In genomic region chr17:46722662-46723285, GRCh38 we compare ENCODE assay signal across 23 cellular contexts.
DNase-seq lines count a peak whose midpoint lies in the region; ATAC-seq and TF ChIP-seq lines count a peak whose summit lies in the region.
"Had no signal": no experiment of that assay in that cellular context is flagged by ENCODE, and none has a peak within 500 bp of the region (broad histone marks: within the 10 kb centered on the region; RNA-seq: fewer than 3 reads in every experiment).

No MANE protein-coding gene starts in this region.

- H3K9ac ChIP-seq in GM23248 = no peak overlapping the region

- no peak overlapping the region for H2AFZ ChIP-seq in GM23248
- H2AFZ ChIP-seq in hepatocyte = no peak overlapping the region

- H3K9me2 ChIP-seq in GM23248 (ENCODE audit: insufficient read depth) (no peaks in the 10 kb centered on the region), hepatocyte (replicated peaks; ENCODE audit: insufficient read depth) (no peaks in the 10 kb centered on the region)

- POLR2A ChIA-PET in WTC11 (lab: Charles Lee) = no interaction called here

- CTCF ChIA-PET in WTC11 (lab: Charles Lee) = no interaction called here

- H3F3A ChIP-seq in GM23248 (ENCODE audit: insufficient read depth) = peaks cover 26% of the 10 kb centered on the region

- no peaks in the 10 kb centered on the region for H3K9me3 Mint-ChIP-seq in WTC11
- no peaks in the 10 kb centered on the region for H3K9me3 Mint-ChIP-seq in stimulated activated naive B cell treated with anti-CD40 and anti-IgM and Interleukin-4, amounts not matched to agents 10 μg/mL and 1 μg/mL and 100 μg/mL, for 72 hours
- H3K9me3 Mint-ChIP-seq in stimulated activated effector memory CD8-positive, alpha-beta T cell treated with anti-CD3 and anti-CD28 coated beads, Interleukin-12 subunit alpha, Interleukin-12 subunit beta, amount 100 ng/mL, for 72 hours = no peaks in the 10 kb centered on the region
- H3K9me3 Mint-ChIP-seq: activated T-helper 1 cell treated with anti-CD3 and anti-CD28 coated beads, Interleukin-12 subunit alpha, Interleukin-12 subunit beta, Interleukin-2, Interleukin-4 antibody, amounts not matched to agents 30 ng/mL and 10 ng/mL and 1 ng/mL, durations not matched to agents 14 hours and 24 hours and 36 hours; CD4-positive, alpha-beta T cell had no signal

- no peak for TF ChIP-seq CTCF in WTC11 (IDR thresholded peaks at IDR 0.05)
- TF ChIP-seq CTCF in hepatocyte (IDR thresholded peaks at IDR 0.05; ENCODE audit: poor library complexity) = no peak

- no peaks in the 10 kb centered on the region for H3K36me3 ChIP-seq in GM23248 (ENCODE audit: low read depth)
- H3K36me3 ChIP-seq in hepatocyte (replicated peaks; ENCODE audit: insufficient read depth, low read depth) = no peaks in the 10 kb centered on the region

- H3K4me1 Mint-ChIP-seq in WTC11 = peaks cover 7% of the 10 kb centered on the region
- H3K4me1 Mint-ChIP-seq in stimulated activated naive B cell treated with anti-CD40 and anti-IgM and Interleukin-4, amounts not matched to agents 10 μg/mL and 1 μg/mL and 100 μg/mL, for 72 hours = peaks cover 15 to 21% of the 10 kb centered on the region in 2 donors
- H3K4me1 Mint-ChIP-seq in stimulated activated effector memory CD8-positive, alpha-beta T cell treated with anti-CD3 and anti-CD28 coated beads, Interleukin-12 subunit alpha, Interleukin-12 subunit beta, amount 100 ng/mL, for 72 hours = no peaks in the 10 kb centered on the region

- peak overlapping the region; percentile 21 for H3K27ac Mint-ChIP-seq in WTC11
- peak overlapping the region; percentile 9 for H3K27ac Mint-ChIP-seq in stimulated activated naive B cell treated with anti-CD40 and anti-IgM and Interleukin-4, amounts not matched to agents 10 μg/mL and 1 μg/mL and 100 μg/mL, for 72 hours
- H3K27ac Mint-ChIP-seq in stimulated activated effector memory CD8-positive, alpha-beta T cell treated with anti-CD3 and anti-CD28 coated beads, Interleukin-12 subunit alpha, Interleukin-12 subunit beta, amount 100 ng/mL, for 72 hours = no peak overlapping the region
- H3K27ac Mint-ChIP-seq: activated naive CD8-positive, alpha-beta T cell; activated T-helper 1 cell treated with anti-CD3 and anti-CD28 coated beads, Interleukin-12 subunit alpha, Interleukin-12 subunit beta, Interleukin-2, Interleukin-4 antibody, amounts not matched to agents 30 ng/mL and 10 ng/mL and 1 ng/mL, durations not matched to agents 14 hours and 24 hours and 36 hours; CD4-positive, alpha-beta T cell had no signal

- H3K4me2 ChIP-seq in GM23248 (ENCODE audit: unreplicated experiment) = no peak overlapping the region
- no peak overlapping the region for H3K4me2 ChIP-seq in hepatocyte

- in situ Hi-C loops in GM23248 (cut with MboI) = no loop called here

- 96 to 98% methylated on average over 7 of the region's 7 CpGs for WGBS in GM23248 (ENCODE audit: low coverage in 1 of 2, low lambda C conversion rate in 2 of 2, missing lambda C conversion rate in 2 of 2), 2 experiments
- 76% methylated on average over 7 of the region's 7 CpGs for WGBS in hepatocyte (ENCODE audit: low lambda C conversion rate, missing lambda C conversion rate)

- no peaks in the 10 kb centered on the region for H3K27me3 Mint-ChIP-seq in WTC11 (ENCODE audit: low read depth)
- H3K27me3 Mint-ChIP-seq in stimulated activated naive B cell treated with anti-CD40 and anti-IgM and Interleukin-4, amounts not matched to agents 10 μg/mL and 1 μg/mL and 100 μg/mL, for 72 hours = no peaks in the 10 kb centered on the region
- H3K27me3 Mint-ChIP-seq: activated naive CD8-positive, alpha-beta T cell; CD4-positive, alpha-beta T cell had no signal

- H3K4me1 ChIP-seq in GM23248 (ENCODE audit: insufficient read depth) = peaks cover 35% of the 10 kb centered on the region
- peaks cover 4% of the 10 kb centered on the region for H3K4me1 ChIP-seq in hepatocyte (ENCODE audit: insufficient read depth)
- H3K4me1 ChIP-seq: esophagus muscularis mucosa, left lung, testis had no signal

- peak; percentile 16 for DNase-seq in GM23248
- DNase-seq in WTC11 (ENCODE audit: low spot score) = no peak
- peak; percentile 82 for DNase-seq in kidney tubule cell (ENCODE audit: low spot score)
- DNase-seq in stimulated activated naive B cell treated with anti-CD40 and anti-IgM and Interleukin-4, amounts not matched to agents 10 μg/mL and 1 μg/mL and 100 μg/mL, for 72 hours = no peak
- no peak for DNase-seq in hepatocyte (ENCODE audit: low spot score)
- no peak for DNase-seq in NCI-H82 treated with DMSO at 0.1 percent for 48 hours (lab: John Stamatoyannopoulos, UW; ENCODE audit: unreplicated experiment)
- no peak for DNase-seq in stimulated activated effector memory CD8-positive, alpha-beta T cell treated with anti-CD3 and anti-CD28 coated beads, Interleukin-12 subunit alpha, Interleukin-12 subunit beta, amount 100 ng/mL, for 72 hours (ENCODE audit: low spot score in 2 of 2)
- DNase-seq in NCI-H146 treated with DMSO at 0.1 percent for 48 hours (lab: John Stamatoyannopoulos, UW; ENCODE audit: unreplicated experiment) = no peak
- DNase-seq: CD4-positive, alpha-beta T cell; effector memory CD4-positive, alpha-beta T cell; Kasumi-1; left lung; NCI-H1105 treated with DMSO at 0.1 percent for 48 hours; NCI-H2081 treated with DMSO at 0.1 percent for 48 hours; NCI-H510A treated with DMSO at 0.1 percent for 48 hours; retina; Right ventricle myocardium superior; SW 1271; testis had no signal

- no peak overlapping the region for H3K4me3 ChIP-seq in GM23248
- no peak overlapping the region for H3K4me3 ChIP-seq in hepatocyte
- H3K4me3 ChIP-seq: esophagus muscularis mucosa, left lung, testis had no signal

- H4K20me1 ChIP-seq in GM23248 (ENCODE audit: insufficient read depth) = no peaks in the 10 kb centered on the region
- no peaks in the 10 kb centered on the region for H4K20me1 ChIP-seq in hepatocyte (ENCODE audit: insufficient read depth, poor library complexity, severe bottlenecking)

- no peak for ATAC-seq in WTC11
- ATAC-seq in stimulated activated naive B cell treated with anti-CD40 and anti-IgM and Interleukin-4, amounts not matched to agents 10 μg/mL and 1 μg/mL and 100 μg/mL, for 72 hours (replicated peaks) = no peak
- ATAC-seq in stimulated activated effector memory CD8-positive, alpha-beta T cell treated with anti-CD3 and anti-CD28 coated beads, Interleukin-12 subunit alpha, Interleukin-12 subunit beta, amount 100 ng/mL, for 72 hours = no peak
- ATAC-seq: left lung had no signal

- H3K27ac ChIP-seq in GM23248 (no peak overlapping the region), hepatocyte (no peak overlapping the region)
- H3K27ac ChIP-seq: esophagus muscularis mucosa, left lung, neutrophil, testis had no signal

- H3K27me3 ChIP-seq in GM23248 (replicated peaks; ENCODE audit: insufficient read depth) = no peaks in the 10 kb centered on the region
- H3K27me3 ChIP-seq in hepatocyte = no peaks in the 10 kb centered on the region
- H3K27me3 ChIP-seq: esophagus muscularis mucosa, left lung, neutrophil, testis had no signal

- H3K36me3 Mint-ChIP-seq in WTC11 = no peaks in the 10 kb centered on the region
- H3K36me3 Mint-ChIP-seq in stimulated activated naive B cell treated with anti-CD40 and anti-IgM and Interleukin-4, amounts not matched to agents 10 μg/mL and 1 μg/mL and 100 μg/mL, for 72 hours = peaks cover 47 to 53% of the 10 kb centered on the region in 2 donors
- H3K36me3 Mint-ChIP-seq in stimulated activated effector memory CD8-positive, alpha-beta T cell treated with anti-CD3 and anti-CD28 coated beads, Interleukin-12 subunit alpha, Interleukin-12 subunit beta, amount 100 ng/mL, for 72 hours = peaks cover 6% of the 10 kb centered on the region

- H3K9me3 ChIP-seq in GM23248 (ENCODE audit: low read depth) (no peaks in the 10 kb centered on the region), hepatocyte (ENCODE audit: low read depth) (no peaks in the 10 kb centered on the region)
- H3K9me3 ChIP-seq: esophagus muscularis mucosa, left lung, neutrophil, testis had no signal

- H3K4me3 Mint-ChIP-seq in WTC11 = no peak overlapping the region
- H3K4me3 Mint-ChIP-seq in stimulated activated naive B cell treated with anti-CD40 and anti-IgM and Interleukin-4, amounts not matched to agents 10 μg/mL and 1 μg/mL and 100 μg/mL, for 72 hours = no peak overlapping the region
- H3K4me3 Mint-ChIP-seq in stimulated activated effector memory CD8-positive, alpha-beta T cell treated with anti-CD3 and anti-CD28 coated beads, Interleukin-12 subunit alpha, Interleukin-12 subunit beta, amount 100 ng/mL, for 72 hours = no peak overlapping the region
- H3K4me3 Mint-ChIP-seq: activated naive CD8-positive, alpha-beta T cell; activated T-helper 1 cell treated with anti-CD3 and anti-CD28 coated beads, Interleukin-12 subunit alpha, Interleukin-12 subunit beta, Interleukin-2, Interleukin-4 antibody, amounts not matched to agents 30 ng/mL and 10 ng/mL and 1 ng/mL, durations not matched to agents 14 hours and 24 hours and 36 hours; CD4-positive, alpha-beta T cell had no signal

- no peaks in the 10 kb centered on the region for H3K79me2 ChIP-seq in GM23248 (ENCODE audit: insufficient read depth)
- no peaks in the 10 kb centered on the region for H3K79me2 ChIP-seq in hepatocyte

TF ChIP-seq in WTC11, 78 proteins besides CTCF, POLR2A, EP300 and RAD21 (continues in another document):
- TF ChIP-seq USF1 (CRISPR knock-in tag; IDR thresholded peaks at IDR 0.05) (no peak), FOXP1 (CRISPR knock-in tag; IDR thresholded peaks at IDR 0.05; ENCODE audit: borderline replicate concordance) (no peak), NR3C1 (CRISPR knock-in tag; conservative IDR thresholded peaks at IDR 0.05; ENCODE audit: low read depth) (no peak), E2F4 (CRISPR knock-in tag; IDR thresholded peaks at IDR 0.05; ENCODE audit: borderline replicate concordance, low read depth) (no peak), ZNF423 (CRISPR knock-in tag; IDR thresholded peaks at IDR 0.05) (no peak), GABPB1 (CRISPR knock-in tag; IDR thresholded peaks at IDR 0.05) (no peak), ZNF416 (CRISPR knock-in tag; IDR thresholded peaks at IDR 0.05) (no peak), ELF4 (CRISPR knock-in tag; IDR thresholded peaks at IDR 0.05; ENCODE audit: low read depth) (no peak), HMGA2 (CRISPR knock-in tag; IDR thresholded peaks at IDR 0.05) (no peak)

Comparison
In these comparisons a context has a peak if more than half of its experiments do, and no peak if none do; other contexts are left out.
1. DNase-seq: peak in GM23248 (single experiment) and kidney tubule cell (single experiment); none in WTC11 (single experiment), stimulated activated naive B cell treated with anti-CD40 and anti-IgM and Interleukin-4, amounts not matched to agents 10 μg/mL and 1 μg/mL and 100 μg/mL, for 72 hours (single experiment), hepatocyte (single experiment), NCI-H82 treated with DMSO at 0.1 percent for 48 hours (single experiment), stimulated activated effector memory CD8-positive, alpha-beta T cell treated with anti-CD3 and anti-CD28 coated beads, Interleukin-12 subunit alpha, Interleukin-12 subunit beta, amount 100 ng/mL, for 72 hours (0 of 2) and NCI-H146 treated with DMSO at 0.1 percent for 48 hours (single experiment).